In the genomic region with DNA sequence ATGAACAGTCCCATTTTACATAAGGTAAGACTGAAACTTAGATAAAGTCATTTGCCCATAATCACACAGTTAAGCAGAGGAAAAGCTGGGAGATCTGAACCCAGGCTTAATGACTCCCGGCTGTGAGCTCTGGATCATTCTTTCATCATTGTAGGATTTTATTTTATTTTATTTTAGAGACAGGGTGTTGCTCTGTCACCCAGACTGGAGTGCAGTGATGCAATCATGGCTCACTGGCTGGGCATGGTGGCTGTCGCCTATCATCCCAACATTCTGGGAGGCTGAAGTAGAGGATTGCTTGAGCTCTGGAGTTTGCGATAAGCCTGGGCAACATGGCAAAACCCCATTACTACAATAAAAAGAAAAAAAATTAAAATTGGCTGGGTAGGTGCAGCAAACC, we compare ENCODE assay signal across 23 cellular contexts.
"Had no signal": no experiment of that assay in that cellular context is flagged by ENCODE, and none has a peak within 500 bp of the region (broad histone marks: within the 10 kb centered on the region; RNA-seq: fewer than 3 reads in every experiment).

No MANE protein-coding gene starts in this region.

- H3K4me3 ChIP-seq: body of pancreas, colonic mucosa, suprapubic skin had no signal

- H3K36me3 Mint-ChIP-seq: activated naive CD8-positive, alpha-beta T cell treated with anti-CD3 and anti-CD28 coated beads, Interleukin-2, amount 10 ng/mL, durations not matched to agents 7 days and 5 days; mesothelial cell of epicardium; type B pancreatic cell had no signal

- ATAC-seq: activated CD8-positive, alpha-beta T cell treated with anti-CD3 and anti-CD28 coated beads for 36 hours; body of pancreas; foreskin keratinocyte had no signal

- H3K4me3 Mint-ChIP-seq: activated B cell treated with CpG ODN at 0.5 μM for 24 hours; activated CD8-positive, alpha-beta T cell treated with anti-CD3 and anti-CD28 coated beads for 36 hours; activated naive CD8-positive, alpha-beta T cell treated with anti-CD3 and anti-CD28 coated beads, Interleukin-2, amount 10 ng/mL, durations not matched to agents 7 days and 5 days; central memory CD8-positive, alpha-beta T cell; mesothelial cell of epicardium; nephron; stimulated activated naive CD8-positive, alpha-beta T cell treated with anti-CD3 and anti-CD28 coated beads, Interleukin-15, Interleukin-2, amounts not matched to agents 100 ng/mL and 50 ng/mL, for 24 hours; T-helper 2 cell treated with Interferon-gamma antibody and Interleukin-4, amounts not matched to agents 5 μg/mL and 100 μg/mL, for 36 hours; type B pancreatic cell had no signal

- H3K27ac ChIP-seq: body of pancreas, colonic mucosa, foreskin keratinocyte, suprapubic skin had no signal

- H3K27me3 ChIP-seq: body of pancreas, colonic mucosa, foreskin keratinocyte, suprapubic skin had no signal

- H3K27ac Mint-ChIP-seq: activated B cell treated with CpG ODN at 0.5 μM for 24 hours; activated CD8-positive, alpha-beta T cell treated with anti-CD3 and anti-CD28 coated beads for 36 hours; activated naive CD8-positive, alpha-beta T cell treated with anti-CD3 and anti-CD28 coated beads, Interleukin-2, amount 10 ng/mL, durations not matched to agents 7 days and 5 days; activated T-helper 2 cell treated with anti-CD3 and anti-CD28 coated beads, Interferon-gamma antibody, Interleukin-2, Interleukin-4, amounts not matched to agents 10 μg/mL and 5 μg/mL and 100 μg/mL, durations not matched to agents 14 hours and 24 hours and 36 hours; mesothelial cell of epicardium; nephron; stimulated activated naive CD8-positive, alpha-beta T cell treated with anti-CD3 and anti-CD28 coated beads, Interleukin-15, Interleukin-2, amounts not matched to agents 100 ng/mL and 50 ng/mL, for 24 hours; T-helper 2 cell treated with Interferon-gamma antibody and Interleukin-4, amounts not matched to agents 5 μg/mL and 100 μg/mL, for 36 hours; type B pancreatic cell had no signal

- H3K4me1 Mint-ChIP-seq: activated B cell treated with CpG ODN at 0.5 μM for 24 hours; activated naive CD8-positive, alpha-beta T cell treated with anti-CD3 and anti-CD28 coated beads, Interleukin-2, amount 10 ng/mL, durations not matched to agents 7 days and 5 days; central memory CD8-positive, alpha-beta T cell had no signal

- DNase-seq: activated B cell treated with CpG ODN at 0.5 μM for 24 hours; activated CD4-positive, alpha-beta T cell treated with anti-CD3 and anti-CD28 coated beads for 48 hours; activated CD8-positive, alpha-beta T cell treated with anti-CD3 and anti-CD28 coated beads for 36 hours; activated naive CD4-positive, alpha-beta T cell treated with Interleukin-2 at 50 U/mL for 16 hours; activated naive CD8-positive, alpha-beta T cell treated with anti-CD3 and anti-CD28 coated beads, Interleukin-2, amount 10 ng/mL, durations not matched to agents 7 days and 5 days; activated T-cell treated with anti-CD3 and anti-CD28 coated beads, Interleukin-2, amount 50 U/mL, for 1 hour; amygdala; body of pancreas; colonic mucosa; foreskin keratinocyte; glutamatergic neuron; hippocampal formation; retina; stimulated activated CD4-positive, alpha-beta T cell treated with anti-CD3 and anti-CD28 coated beads, Interleukin-15, amount 100 ng/mL, for 24 hours; stimulated activated CD4-positive, alpha-beta T cell treated with anti-CD3 and anti-CD28 coated beads, Interleukin-2, amount 100 ng/mL, for 48 hours had no signal

- H3K36me3 ChIP-seq: colonic mucosa, suprapubic skin had no signal

- H3K4me1 ChIP-seq: colonic mucosa, foreskin keratinocyte, suprapubic skin had no signal

- H3K27me3 Mint-ChIP-seq: activated CD8-positive, alpha-beta T cell treated with anti-CD3 and anti-CD28 coated beads for 36 hours; central memory CD8-positive, alpha-beta T cell; stimulated activated naive CD8-positive, alpha-beta T cell treated with anti-CD3 and anti-CD28 coated beads, Interleukin-15, Interleukin-2, amounts not matched to agents 100 ng/mL and 50 ng/mL, for 24 hours; type B pancreatic cell had no signal

- H3K9me3 Mint-ChIP-seq: activated B cell treated with CpG ODN at 0.5 μM for 24 hours; activated CD8-positive, alpha-beta T cell treated with anti-CD3 and anti-CD28 coated beads for 36 hours; activated naive CD8-positive, alpha-beta T cell treated with anti-CD3 and anti-CD28 coated beads, Interleukin-2, amount 10 ng/mL, durations not matched to agents 7 days and 5 days; activated T-helper 2 cell treated with anti-CD3 and anti-CD28 coated beads, Interferon-gamma antibody, Interleukin-2, Interleukin-4, amounts not matched to agents 10 μg/mL and 5 μg/mL and 100 μg/mL, durations not matched to agents 14 hours and 24 hours and 36 hours; central memory CD8-positive, alpha-beta T cell; mesothelial cell of epicardium; nephron; stimulated activated naive CD8-positive, alpha-beta T cell treated with anti-CD3 and anti-CD28 coated beads, Interleukin-15, Interleukin-2, amounts not matched to agents 100 ng/mL and 50 ng/mL, for 24 hours; T-helper 2 cell treated with Interferon-gamma antibody and Interleukin-4, amounts not matched to agents 5 μg/mL and 100 μg/mL, for 36 hours; type B pancreatic cell had no signal

- H3K9me3 ChIP-seq: body of pancreas, colonic mucosa, suprapubic skin had no signal
